1 cellular context compared by ENCODE assay signal in the genomic region with DNA sequence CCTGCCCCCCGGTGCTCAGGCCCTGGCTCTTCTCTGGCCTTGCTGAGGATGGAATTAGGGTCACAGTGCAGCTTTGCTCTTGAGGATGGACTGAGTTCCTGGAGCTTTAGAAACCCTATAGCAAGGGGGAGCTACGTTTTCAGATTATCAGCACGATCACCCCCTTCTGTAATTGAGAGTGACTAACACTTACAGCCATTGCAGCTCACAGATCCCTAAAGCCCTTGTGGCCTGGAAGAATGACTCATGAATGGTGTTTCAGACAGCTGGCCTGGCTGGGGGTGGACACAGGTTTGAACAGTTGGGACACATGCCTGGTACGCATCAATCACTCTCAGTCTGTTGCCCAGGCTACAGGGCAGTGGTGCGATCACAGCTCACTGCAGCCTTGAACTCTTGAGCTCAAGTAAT.
TF ChIP-seq lines count a peak whose summit lies in the region.

No MANE protein-coding gene starts in this region.

TF ChIP-seq in K562, 482 proteins besides CTCF, POLR2A, EP300 and RAD21 (continued from another document and continues in another):
- TF ChIP-seq, protein P1, sequence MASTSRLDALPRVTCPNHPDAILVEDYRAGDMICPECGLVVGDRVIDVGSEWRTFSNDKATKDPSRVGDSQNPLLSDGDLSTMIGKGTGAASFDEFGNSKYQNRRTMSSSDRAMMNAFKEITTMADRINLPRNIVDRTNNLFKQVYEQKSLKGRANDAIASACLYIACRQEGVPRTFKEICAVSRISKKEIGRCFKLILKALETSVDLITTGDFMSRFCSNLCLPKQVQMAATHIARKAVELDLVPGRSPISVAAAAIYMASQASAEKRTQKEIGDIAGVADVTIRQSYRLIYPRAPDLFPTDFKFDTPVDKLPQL (IDR thresholded peaks at IDR 0.05; ENCODE audit: extremely low read depth, insufficient read length): no peak
- TF ChIP-seq SIN3A (IDR thresholded peaks at IDR 0.05; ENCODE audit: borderline replicate concordance in 2 of 2, control insufficient read depth in 1 of 2, low read depth in 2 of 2, low read length in 2 of 2) (no peak), TAL1 (IDR thresholded peaks at IDR 0.05) (peak; percentile 41; the same call in 1 of the 2 replicates), TEAD1 (CRISPR knock-in tag; IDR thresholded peaks at IDR 0.05) (0 out of 4 replicates have a peak, but pooled peaks of 1 of the 2 experiments have one; percentile 17), MBD2 (IDR thresholded peaks at IDR 0.05; ENCODE audit: borderline replicate concordance, low read depth) (0 out of 2 replicates have a peak, but pooled peaks have one; percentile 38), SAFB (IDR thresholded peaks at IDR 0.05; ENCODE audit: borderline replicate concordance, low read depth, low read length) (no peak), MAFK (IDR thresholded peaks at IDR 0.05; ENCODE audit: low read length) (peak; percentile 47), ELF2 (CRISPR knock-in tag; IDR thresholded peaks at IDR 0.05) (no peak), ZNF143 (CRISPR knock-in tag; IDR thresholded peaks at IDR 0.05) (no peak), NRF1 (conservative IDR thresholded peaks at IDR 0.05 in 1 of 2, IDR thresholded peaks at IDR 0.05 in 1 of 2) (peak; percentile 31 to 61; a peak in 2 of 4 replicates), ESRRA (IDR thresholded peaks at IDR 0.05; ENCODE audit: borderline replicate concordance, low read depth) (no peak; the same call in 1 of the 2 replicates), FOSL1 (tag; conservative IDR thresholded peaks at IDR 0.05) (peak; percentile 99), ZNF282 (CRISPR knock-in tag; IDR thresholded peaks at IDR 0.05) (no peak), HMG20B (CRISPR knock-in tag; IDR thresholded peaks at IDR 0.05) (no peak), HSF4 (CRISPR knock-in tag; IDR thresholded peaks at IDR 0.05; ENCODE audit: borderline replicate concordance) (no peak), ZNF696 (CRISPR knock-in tag; conservative IDR thresholded peaks at IDR 0.05) (no peak), GABPA (tag; conservative IDR thresholded peaks at IDR 0.05; ENCODE audit: low read depth) (no peak; the same call in 1 of the 2 replicates), E2F3 (CRISPR knock-in tag; IDR thresholded peaks at IDR 0.05) (no peak), U2AF1 (optimal IDR thresholded peaks at IDR 0.05; ENCODE audit: low read depth, low read length) (no peak)
- TF ChIP-seq, protein P2, sequence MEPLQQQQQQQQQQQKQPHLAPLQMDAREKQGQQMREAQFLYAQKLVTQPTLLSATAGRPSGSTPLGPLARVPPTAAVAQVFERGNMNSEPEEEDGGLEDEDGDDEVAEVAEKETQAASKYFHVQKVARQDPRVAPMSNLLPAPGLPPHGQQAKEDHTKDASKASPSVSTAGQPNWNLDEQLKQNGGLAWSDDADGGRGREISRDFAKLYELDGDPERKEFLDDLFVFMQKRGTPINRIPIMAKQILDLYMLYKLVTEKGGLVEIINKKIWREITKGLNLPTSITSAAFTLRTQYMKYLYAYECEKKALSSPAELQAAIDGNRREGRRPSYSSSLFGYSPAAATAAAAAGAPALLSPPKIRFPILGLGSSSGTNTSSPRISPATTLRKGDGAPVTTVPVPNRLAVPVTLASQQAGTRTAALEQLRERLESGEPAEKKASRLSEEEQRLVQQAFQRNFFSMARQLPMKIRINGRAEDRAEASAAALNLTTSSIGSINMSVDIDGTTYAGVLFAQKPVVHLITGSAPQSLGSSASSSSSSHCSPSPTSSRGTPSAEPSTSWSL (CRISPR knock-in tag; IDR thresholded peaks at IDR 0.05; ENCODE audit: borderline replicate concordance): no peak
- TF ChIP-seq, protein P3, sequence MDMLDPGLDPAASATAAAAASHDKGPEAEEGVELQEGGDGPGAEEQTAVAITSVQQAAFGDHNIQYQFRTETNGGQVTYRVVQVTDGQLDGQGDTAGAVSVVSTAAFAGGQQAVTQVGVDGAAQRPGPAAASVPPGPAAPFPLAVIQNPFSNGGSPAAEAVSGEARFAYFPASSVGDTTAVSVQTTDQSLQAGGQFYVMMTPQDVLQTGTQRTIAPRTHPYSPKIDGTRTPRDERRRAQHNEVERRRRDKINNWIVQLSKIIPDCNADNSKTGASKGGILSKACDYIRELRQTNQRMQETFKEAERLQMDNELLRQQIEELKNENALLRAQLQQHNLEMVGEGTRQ (CRISPR knock-in tag; IDR thresholded peaks at IDR 0.05): no peak
- TF ChIP-seq, protein P4, sequence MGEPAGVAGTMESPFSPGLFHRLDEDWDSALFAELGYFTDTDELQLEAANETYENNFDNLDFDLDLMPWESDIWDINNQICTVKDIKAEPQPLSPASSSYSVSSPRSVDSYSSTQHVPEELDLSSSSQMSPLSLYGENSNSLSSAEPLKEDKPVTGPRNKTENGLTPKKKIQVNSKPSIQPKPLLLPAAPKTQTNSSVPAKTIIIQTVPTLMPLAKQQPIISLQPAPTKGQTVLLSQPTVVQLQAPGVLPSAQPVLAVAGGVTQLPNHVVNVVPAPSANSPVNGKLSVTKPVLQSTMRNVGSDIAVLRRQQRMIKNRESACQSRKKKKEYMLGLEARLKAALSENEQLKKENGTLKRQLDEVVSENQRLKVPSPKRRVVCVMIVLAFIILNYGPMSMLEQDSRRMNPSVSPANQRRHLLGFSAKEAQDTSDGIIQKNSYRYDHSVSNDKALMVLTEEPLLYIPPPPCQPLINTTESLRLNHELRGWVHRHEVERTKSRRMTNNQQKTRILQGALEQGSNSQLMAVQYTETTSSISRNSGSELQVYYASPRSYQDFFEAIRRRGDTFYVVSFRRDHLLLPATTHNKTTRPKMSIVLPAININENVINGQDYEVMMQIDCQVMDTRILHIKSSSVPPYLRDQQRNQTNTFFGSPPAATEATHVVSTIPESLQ (CRISPR knock-in tag; IDR thresholded peaks at IDR 0.05): no peak
- TF ChIP-seq, protein P5, sequence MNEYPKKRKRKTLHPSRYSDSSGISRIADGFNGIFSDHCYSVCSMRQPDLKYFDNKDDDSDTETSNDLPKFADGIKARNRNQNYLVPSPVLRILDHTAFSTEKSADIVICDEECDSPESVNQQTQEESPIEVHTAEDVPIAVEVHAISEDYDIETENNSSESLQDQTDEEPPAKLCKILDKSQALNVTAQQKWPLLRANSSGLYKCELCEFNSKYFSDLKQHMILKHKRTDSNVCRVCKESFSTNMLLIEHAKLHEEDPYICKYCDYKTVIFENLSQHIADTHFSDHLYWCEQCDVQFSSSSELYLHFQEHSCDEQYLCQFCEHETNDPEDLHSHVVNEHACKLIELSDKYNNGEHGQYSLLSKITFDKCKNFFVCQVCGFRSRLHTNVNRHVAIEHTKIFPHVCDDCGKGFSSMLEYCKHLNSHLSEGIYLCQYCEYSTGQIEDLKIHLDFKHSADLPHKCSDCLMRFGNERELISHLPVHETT (CRISPR knock-in tag; conservative IDR thresholded peaks at IDR 0.05 in 1 of 2, IDR thresholded peaks at IDR 0.05 in 1 of 2): no peak
- TF ChIP-seq, protein P6, sequence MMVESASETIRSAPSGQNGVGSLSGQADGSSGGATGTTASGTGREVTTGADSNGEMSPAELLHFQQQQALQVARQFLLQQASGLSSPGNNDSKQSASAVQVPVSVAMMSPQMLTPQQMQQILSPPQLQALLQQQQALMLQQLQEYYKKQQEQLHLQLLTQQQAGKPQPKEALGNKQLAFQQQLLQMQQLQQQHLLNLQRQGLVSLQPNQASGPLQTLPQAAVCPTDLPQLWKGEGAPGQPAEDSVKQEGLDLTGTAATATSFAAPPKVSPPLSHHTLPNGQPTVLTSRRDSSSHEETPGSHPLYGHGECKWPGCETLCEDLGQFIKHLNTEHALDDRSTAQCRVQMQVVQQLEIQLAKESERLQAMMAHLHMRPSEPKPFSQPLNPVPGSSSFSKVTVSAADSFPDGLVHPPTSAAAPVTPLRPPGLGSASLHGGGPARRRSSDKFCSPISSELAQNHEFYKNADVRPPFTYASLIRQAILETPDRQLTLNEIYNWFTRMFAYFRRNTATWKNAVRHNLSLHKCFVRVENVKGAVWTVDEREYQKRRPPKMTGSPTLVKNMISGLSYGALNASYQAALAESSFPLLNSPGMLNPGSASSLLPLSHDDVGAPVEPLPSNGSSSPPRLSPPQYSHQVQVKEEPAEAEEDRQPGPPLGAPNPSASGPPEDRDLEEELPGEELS (CRISPR knock-in tag; IDR thresholded peaks at IDR 0.05; ENCODE audit: borderline replicate concordance): no peak
- TF ChIP-seq, protein P7, sequence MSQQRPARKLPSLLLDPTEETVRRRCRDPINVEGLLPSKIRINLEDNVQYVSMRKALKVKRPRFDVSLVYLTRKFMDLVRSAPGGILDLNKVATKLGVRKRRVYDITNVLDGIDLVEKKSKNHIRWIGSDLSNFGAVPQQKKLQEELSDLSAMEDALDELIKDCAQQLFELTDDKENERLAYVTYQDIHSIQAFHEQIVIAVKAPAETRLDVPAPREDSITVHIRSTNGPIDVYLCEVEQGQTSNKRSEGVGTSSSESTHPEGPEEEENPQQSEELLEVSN (IDR thresholded peaks at IDR 0.05; ENCODE audit: borderline replicate concordance in 1 of 2, extremely low read depth in 1 of 2, insufficient read depth in 1 of 2, insufficient read length in 1 of 2, low read depth in 1 of 2, low read length in 1 of 2, poor library complexity in 1 of 2, severe bottlenecking in 1 of 2): peak in 1 of 2 experiments; percentile 27
- TF ChIP-seq, protein P8, sequence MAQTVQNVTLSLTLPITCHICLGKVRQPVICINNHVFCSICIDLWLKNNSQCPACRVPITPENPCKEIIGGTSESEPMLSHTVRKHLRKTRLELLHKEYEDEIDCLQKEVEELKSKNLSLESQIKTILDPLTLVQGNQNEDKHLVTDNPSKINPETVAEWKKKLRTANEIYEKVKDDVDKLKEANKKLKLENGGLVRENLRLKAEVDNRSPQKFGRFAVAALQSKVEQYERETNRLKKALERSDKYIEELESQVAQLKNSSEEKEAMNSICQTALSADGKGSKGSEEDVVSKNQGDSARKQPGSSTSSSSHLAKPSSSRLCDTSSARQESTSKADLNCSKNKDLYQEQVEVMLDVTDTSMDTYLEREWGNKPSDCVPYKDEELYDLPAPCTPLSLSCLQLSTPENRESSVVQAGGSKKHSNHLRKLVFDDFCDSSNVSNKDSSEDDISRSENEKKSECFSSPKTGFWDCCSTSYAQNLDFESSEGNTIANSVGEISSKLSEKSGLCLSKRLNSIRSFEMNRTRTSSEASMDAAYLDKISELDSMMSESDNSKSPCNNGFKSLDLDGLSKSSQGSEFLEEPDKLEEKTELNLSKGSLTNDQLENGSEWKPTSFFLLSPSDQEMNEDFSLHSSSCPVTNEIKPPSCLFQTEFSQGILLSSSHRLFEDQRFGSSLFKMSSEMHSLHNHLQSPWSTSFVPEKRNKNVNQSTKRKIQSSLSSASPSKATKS (CRISPR knock-in tag; IDR thresholded peaks at IDR 0.05): no peak
- TF ChIP-seq, protein P9, sequence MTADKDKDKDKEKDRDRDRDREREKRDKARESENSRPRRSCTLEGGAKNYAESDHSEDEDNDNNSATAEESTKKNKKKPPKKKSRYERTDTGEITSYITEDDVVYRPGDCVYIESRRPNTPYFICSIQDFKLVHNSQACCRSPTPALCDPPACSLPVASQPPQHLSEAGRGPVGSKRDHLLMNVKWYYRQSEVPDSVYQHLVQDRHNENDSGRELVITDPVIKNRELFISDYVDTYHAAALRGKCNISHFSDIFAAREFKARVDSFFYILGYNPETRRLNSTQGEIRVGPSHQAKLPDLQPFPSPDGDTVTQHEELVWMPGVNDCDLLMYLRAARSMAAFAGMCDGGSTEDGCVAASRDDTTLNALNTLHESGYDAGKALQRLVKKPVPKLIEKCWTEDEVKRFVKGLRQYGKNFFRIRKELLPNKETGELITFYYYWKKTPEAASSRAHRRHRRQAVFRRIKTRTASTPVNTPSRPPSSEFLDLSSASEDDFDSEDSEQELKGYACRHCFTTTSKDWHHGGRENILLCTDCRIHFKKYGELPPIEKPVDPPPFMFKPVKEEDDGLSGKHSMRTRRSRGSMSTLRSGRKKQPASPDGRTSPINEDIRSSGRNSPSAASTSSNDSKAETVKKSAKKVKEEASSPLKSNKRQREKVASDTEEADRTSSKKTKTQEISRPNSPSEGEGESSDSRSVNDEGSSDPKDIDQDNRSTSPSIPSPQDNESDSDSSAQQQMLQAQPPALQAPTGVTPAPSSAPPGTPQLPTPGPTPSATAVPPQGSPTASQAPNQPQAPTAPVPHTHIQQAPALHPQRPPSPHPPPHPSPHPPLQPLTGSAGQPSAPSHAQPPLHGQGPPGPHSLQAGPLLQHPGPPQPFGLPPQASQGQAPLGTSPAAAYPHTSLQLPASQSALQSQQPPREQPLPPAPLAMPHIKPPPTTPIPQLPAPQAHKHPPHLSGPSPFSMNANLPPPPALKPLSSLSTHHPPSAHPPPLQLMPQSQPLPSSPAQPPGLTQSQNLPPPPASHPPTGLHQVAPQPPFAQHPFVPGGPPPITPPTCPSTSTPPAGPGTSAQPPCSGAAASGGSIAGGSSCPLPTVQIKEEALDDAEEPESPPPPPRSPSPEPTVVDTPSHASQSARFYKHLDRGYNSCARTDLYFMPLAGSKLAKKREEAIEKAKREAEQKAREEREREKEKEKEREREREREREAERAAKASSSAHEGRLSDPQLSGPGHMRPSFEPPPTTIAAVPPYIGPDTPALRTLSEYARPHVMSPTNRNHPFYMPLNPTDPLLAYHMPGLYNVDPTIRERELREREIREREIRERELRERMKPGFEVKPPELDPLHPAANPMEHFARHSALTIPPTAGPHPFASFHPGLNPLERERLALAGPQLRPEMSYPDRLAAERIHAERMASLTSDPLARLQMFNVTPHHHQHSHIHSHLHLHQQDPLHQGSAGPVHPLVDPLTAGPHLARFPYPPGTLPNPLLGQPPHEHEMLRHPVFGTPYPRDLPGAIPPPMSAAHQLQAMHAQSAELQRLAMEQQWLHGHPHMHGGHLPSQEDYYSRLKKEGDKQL (CRISPR knock-in tag; IDR thresholded peaks at IDR 0.05; ENCODE audit: borderline replicate concordance): no peak
- TF ChIP-seq, protein P10, sequence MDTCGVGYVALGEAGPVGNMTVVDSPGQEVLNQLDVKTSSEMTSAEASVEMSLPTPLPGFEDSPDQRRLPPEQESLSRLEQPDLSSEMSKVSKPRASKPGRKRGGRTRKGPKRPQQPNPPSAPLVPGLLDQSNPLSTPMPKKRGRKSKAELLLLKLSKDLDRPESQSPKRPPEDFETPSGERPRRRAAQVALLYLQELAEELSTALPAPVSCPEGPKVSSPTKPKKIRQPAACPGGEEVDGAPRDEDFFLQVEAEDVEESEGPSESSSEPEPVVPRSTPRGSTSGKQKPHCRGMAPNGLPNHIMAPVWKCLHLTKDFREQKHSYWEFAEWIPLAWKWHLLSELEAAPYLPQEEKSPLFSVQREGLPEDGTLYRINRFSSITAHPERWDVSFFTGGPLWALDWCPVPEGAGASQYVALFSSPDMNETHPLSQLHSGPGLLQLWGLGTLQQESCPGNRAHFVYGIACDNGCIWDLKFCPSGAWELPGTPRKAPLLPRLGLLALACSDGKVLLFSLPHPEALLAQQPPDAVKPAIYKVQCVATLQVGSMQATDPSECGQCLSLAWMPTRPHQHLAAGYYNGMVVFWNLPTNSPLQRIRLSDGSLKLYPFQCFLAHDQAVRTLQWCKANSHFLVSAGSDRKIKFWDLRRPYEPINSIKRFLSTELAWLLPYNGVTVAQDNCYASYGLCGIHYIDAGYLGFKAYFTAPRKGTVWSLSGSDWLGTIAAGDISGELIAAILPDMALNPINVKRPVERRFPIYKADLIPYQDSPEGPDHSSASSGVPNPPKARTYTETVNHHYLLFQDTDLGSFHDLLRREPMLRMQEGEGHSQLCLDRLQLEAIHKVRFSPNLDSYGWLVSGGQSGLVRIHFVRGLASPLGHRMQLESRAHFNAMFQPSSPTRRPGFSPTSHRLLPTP (IDR thresholded peaks at IDR 0.05; ENCODE audit: borderline replicate concordance, extremely low read depth, insufficient read length): no peak
- TF ChIP-seq, protein P11, sequence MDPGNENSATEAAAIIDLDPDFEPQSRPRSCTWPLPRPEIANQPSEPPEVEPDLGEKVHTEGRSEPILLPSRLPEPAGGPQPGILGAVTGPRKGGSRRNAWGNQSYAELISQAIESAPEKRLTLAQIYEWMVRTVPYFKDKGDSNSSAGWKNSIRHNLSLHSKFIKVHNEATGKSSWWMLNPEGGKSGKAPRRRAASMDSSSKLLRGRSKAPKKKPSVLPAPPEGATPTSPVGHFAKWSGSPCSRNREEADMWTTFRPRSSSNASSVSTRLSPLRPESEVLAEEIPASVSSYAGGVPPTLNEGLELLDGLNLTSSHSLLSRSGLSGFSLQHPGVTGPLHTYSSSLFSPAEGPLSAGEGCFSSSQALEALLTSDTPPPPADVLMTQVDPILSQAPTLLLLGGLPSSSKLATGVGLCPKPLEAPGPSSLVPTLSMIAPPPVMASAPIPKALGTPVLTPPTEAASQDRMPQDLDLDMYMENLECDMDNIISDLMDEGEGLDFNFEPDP (CRISPR knock-in tag; IDR thresholded peaks at IDR 0.05): no peak
